ENCODE assay signal across 1 cellular context in genomic region chrX:108219949-108220601, GRCh38.
TF ChIP-seq lines count a peak whose summit lies in the region.

No MANE protein-coding gene starts in this region.

TF ChIP-seq in K562, 482 proteins besides CTCF, POLR2A, EP300 and RAD21 (continued from another document):
- TF ChIP-seq ZBTB40 (IDR thresholded peaks at IDR 0.05) (no peak), ZBTB40 (CRISPR knock-in tag; IDR thresholded peaks at IDR 0.05) (no peak)
